In the genomic region with DNA sequence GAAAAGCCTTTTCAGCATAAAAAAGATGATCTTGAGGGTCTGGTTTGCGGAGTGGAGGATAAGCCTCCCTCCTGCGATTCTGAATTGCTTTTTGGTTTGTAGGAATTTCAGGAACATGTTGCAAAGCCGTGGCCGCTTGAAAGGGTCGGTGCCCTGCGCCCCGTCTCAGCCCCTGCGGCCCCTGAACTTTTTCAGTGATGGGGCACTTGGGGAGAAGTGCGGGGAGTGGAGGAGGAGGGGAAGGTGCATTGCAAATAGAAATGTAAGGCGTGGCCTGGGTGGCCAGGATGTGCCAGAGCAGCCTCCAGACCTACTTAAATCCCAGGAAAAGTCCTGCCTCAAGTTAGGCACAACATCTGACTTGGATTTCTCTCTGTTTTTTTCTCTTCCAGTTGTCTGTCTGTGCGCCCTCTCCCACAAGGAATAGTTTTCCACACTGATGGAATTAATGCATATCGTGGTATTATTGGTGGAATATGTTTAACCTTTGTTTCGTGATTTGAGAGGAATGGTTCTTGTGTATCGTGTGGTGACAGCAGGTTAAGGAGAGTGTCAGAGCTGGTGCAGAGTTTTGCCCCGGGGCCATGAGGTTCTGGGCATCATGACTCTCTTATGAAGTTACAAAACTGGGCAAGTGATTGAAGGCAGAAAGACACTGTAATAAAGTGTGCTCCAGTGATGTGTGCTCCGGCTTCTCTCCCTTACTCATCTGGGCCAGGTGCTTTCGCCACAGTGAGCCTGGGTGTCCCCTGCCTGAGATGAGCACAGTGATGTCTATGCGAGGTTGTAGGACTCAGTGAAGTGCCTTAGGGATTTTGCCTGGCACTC, we compare ENCODE assay signal across 8 cellular contexts.
DNase-seq lines count a peak whose midpoint lies in the region; ATAC-seq and TF ChIP-seq lines count a peak whose summit lies in the region.

No MANE protein-coding gene starts in this region.

- no peak for DNase-seq in CD8-positive, alpha-beta T cell
- DNase-seq in endodermal cell (peak; percentile 69), osteoblast (ENCODE audit: insufficient read length, low spot score, missing footprints) (no peak), NCI-H69 (lab: John Stamatoyannopoulos, UW) (no peak), AG08395 (ENCODE audit: low spot score) (no peak), NCI-H146 (lab: John Stamatoyannopoulos, UW) (no peak), mesenteric fat pad (ENCODE audit: low spot score) (no peak)

- H3K4me3 Mint-ChIP-seq in CD8-positive, alpha-beta T cell = peak overlapping the region; percentile 94
- peak overlapping the region; percentile 76 for H3K4me3 Mint-ChIP-seq in endodermal cell

- no peaks in the 10 kb centered on the region for H3K9me3 ChIP-seq in CD8-positive, alpha-beta T cell (ENCODE audit: low read length)
- H3K9me3 ChIP-seq in OCI-LY3 (ENCODE audit: insufficient read depth, low read length) (no peaks in the 10 kb centered on the region), endodermal cell (ENCODE audit: control insufficient read depth, low read length) (no peaks in the 10 kb centered on the region), osteoblast (ENCODE audit: low read depth, low read length) (no peaks in the 10 kb centered on the region)

- peaks cover 8% of the 10 kb centered on the region for H3K36me3 Mint-ChIP-seq in CD8-positive, alpha-beta T cell
- no peaks in the 10 kb centered on the region for H3K36me3 Mint-ChIP-seq in endodermal cell (ENCODE audit: low read depth)

- intact Hi-C loops in CD8-positive, alpha-beta T cell (cut with DNase I, micrococcal nuclease) = loop anchor here in 1 of 2 experiments (1.0 kb wide), 1 partner anchor 206 kb away; a partner anchor contains a TSS

- no peaks in the 10 kb centered on the region for H3K27me3 Mint-ChIP-seq in CD8-positive, alpha-beta T cell (ENCODE audit: low read depth)
- no peaks in the 10 kb centered on the region for H3K27me3 Mint-ChIP-seq in endodermal cell (ENCODE audit: insufficient read depth)

- H4K20me1 ChIP-seq in OCI-LY3 (ENCODE audit: insufficient read depth, low read length) (peaks cover 24% of the 10 kb centered on the region), osteoblast (ENCODE audit: insufficient read depth, low read length) (no peaks in the 10 kb centered on the region)

- H3K27me3 ChIP-seq in CD8-positive, alpha-beta T cell (ENCODE audit: insufficient read depth, low read length) = no peaks in the 10 kb centered on the region
- peaks cover 5% of the 10 kb centered on the region; the same call in 1 of the 2 replicates for H3K27me3 ChIP-seq in OCI-LY3 (ENCODE audit: low read depth, low read length)
- no peaks in the 10 kb centered on the region for H3K27me3 ChIP-seq in endodermal cell (ENCODE audit: control insufficient read depth, insufficient read depth, low read length, poor library complexity, severe bottlenecking)
- no peaks in the 10 kb centered on the region for H3K27me3 ChIP-seq in osteoblast (ENCODE audit: insufficient read depth, low read length)

- H2AFZ ChIP-seq in OCI-LY3 (ENCODE audit: low read depth, low read length) (no peak overlapping the region), osteoblast (ENCODE audit: low read length) (peak overlapping the region; percentile 39)

- no peak overlapping the region for H3K4me3 ChIP-seq in CD8-positive, alpha-beta T cell (ENCODE audit: low read depth, low read length)
- H3K4me3 ChIP-seq in OCI-LY3 (ENCODE audit: low read length) (no peak overlapping the region; the same call in 1 of the 2 replicates), endodermal cell (ENCODE audit: low read length) (peak overlapping the region; percentile 78), osteoblast (ENCODE audit: insufficient read depth, low read length) (peak overlapping the region; percentile 74)

- H3K9me3 Mint-ChIP-seq in CD8-positive, alpha-beta T cell = no peaks in the 10 kb centered on the region
- no peaks in the 10 kb centered on the region for H3K9me3 Mint-ChIP-seq in endodermal cell

- POLR2A ChIA-PET in CD8-positive, alpha-beta T cell (lab: Charles Lee) = no interaction called here

- no peak overlapping the region for H3K9ac ChIP-seq in OCI-LY3 (ENCODE audit: low read length)
- no peak overlapping the region for H3K9ac ChIP-seq in endodermal cell (ENCODE audit: extremely low read depth, low read length, poor library complexity, severe bottlenecking)

- peaks cover 15% of the 10 kb centered on the region; the same call in 1 of the 2 replicates for H3K79me2 ChIP-seq in OCI-LY3 (ENCODE audit: low read length)
- peaks cover 67% of the 10 kb centered on the region for H3K79me2 ChIP-seq in osteoblast (ENCODE audit: insufficient read depth, low read length)

- H3K27ac ChIP-seq in CD8-positive, alpha-beta T cell (ENCODE audit: low read depth, low read length) = no peak overlapping the region
- H3K27ac ChIP-seq in OCI-LY3 (ENCODE audit: low read length) (no peak overlapping the region), endodermal cell (ENCODE audit: low read depth, low read length) (no peak overlapping the region), osteoblast (ENCODE audit: low read depth, low read length) (peak overlapping the region; percentile 66)

- CTCF ChIA-PET in CD8-positive, alpha-beta T cell (lab: Charles Lee) = no interaction called here

- H3K27ac Mint-ChIP-seq in CD8-positive, alpha-beta T cell = peak overlapping the region; percentile 39
- H3K27ac Mint-ChIP-seq in endodermal cell = peak overlapping the region; percentile 91

- ATAC-seq in CD8-positive, alpha-beta T cell = no peak

- peaks cover 37% of the 10 kb centered on the region for H3K4me1 ChIP-seq in CD8-positive, alpha-beta T cell (ENCODE audit: insufficient read depth, low read length)
- H3K4me1 ChIP-seq in OCI-LY3 (ENCODE audit: low read length) = peaks cover 42% of the 10 kb centered on the region
- H3K4me1 ChIP-seq in endodermal cell (ENCODE audit: control insufficient read depth, insufficient read depth, low read length) = peaks cover 18% of the 10 kb centered on the region
- H3K4me1 ChIP-seq in osteoblast (ENCODE audit: insufficient read depth, low read length) = peaks cover 55% of the 10 kb centered on the region

- H3K4me2 ChIP-seq in OCI-LY3 (ENCODE audit: low read length) = peak overlapping the region; percentile 93
- peak overlapping the region; percentile 96 for H3K4me2 ChIP-seq in osteoblast (ENCODE audit: insufficient read depth, low read length)

- TF ChIP-seq CTCF in CD8-positive, alpha-beta T cell (IDR thresholded peaks at IDR 0.05) = no peak
- TF ChIP-seq CTCF in OCI-LY3 (IDR thresholded peaks at IDR 0.05; ENCODE audit: low read depth, low read length) = no peak
- TF ChIP-seq CTCF in endodermal cell (conservative IDR thresholded peaks at IDR 0.05) = no peak
- no peak for TF ChIP-seq CTCF in osteoblast (IDR thresholded peaks at IDR 0.05; ENCODE audit: extremely low read depth, low read depth, low read length)

- 60 to 94% methylated on average over 7 to 18 of the region's 18 CpGs for WGBS in endodermal cell (ENCODE audit: insufficient coverage in 1 of 2, insufficient read length in 1 of 2), 2 experiments

- H3K36me3 ChIP-seq in CD8-positive, alpha-beta T cell (ENCODE audit: insufficient read depth, low read length) = no peaks in the 10 kb centered on the region
- no peaks in the 10 kb centered on the region for H3K36me3 ChIP-seq in OCI-LY3 (replicated peaks; ENCODE audit: low read depth, low read length)
- H3K36me3 ChIP-seq in endodermal cell (ENCODE audit: control insufficient read depth, insufficient read depth, low read length) = no peaks in the 10 kb centered on the region
- no peaks in the 10 kb centered on the region for H3K36me3 ChIP-seq in osteoblast (ENCODE audit: insufficient read depth, low read length)

- H3K4me1 Mint-ChIP-seq in CD8-positive, alpha-beta T cell (ENCODE audit: low read depth) = peaks cover 65% of the 10 kb centered on the region
- H3K4me1 Mint-ChIP-seq in endodermal cell = peaks cover 60% of the 10 kb centered on the region

Comparison
In these comparisons a context has a peak if more than half of its experiments do, and no peak if none do; other contexts are left out.
1. H3K4me3 ChIP-seq: peak in endodermal cell (single experiment) and osteoblast (single experiment); none in CD8-positive, alpha-beta T cell (single experiment) and OCI-LY3 (single experiment).